Comparison of ENCODE assay signal across 1 cellular context in the genomic region with DNA sequence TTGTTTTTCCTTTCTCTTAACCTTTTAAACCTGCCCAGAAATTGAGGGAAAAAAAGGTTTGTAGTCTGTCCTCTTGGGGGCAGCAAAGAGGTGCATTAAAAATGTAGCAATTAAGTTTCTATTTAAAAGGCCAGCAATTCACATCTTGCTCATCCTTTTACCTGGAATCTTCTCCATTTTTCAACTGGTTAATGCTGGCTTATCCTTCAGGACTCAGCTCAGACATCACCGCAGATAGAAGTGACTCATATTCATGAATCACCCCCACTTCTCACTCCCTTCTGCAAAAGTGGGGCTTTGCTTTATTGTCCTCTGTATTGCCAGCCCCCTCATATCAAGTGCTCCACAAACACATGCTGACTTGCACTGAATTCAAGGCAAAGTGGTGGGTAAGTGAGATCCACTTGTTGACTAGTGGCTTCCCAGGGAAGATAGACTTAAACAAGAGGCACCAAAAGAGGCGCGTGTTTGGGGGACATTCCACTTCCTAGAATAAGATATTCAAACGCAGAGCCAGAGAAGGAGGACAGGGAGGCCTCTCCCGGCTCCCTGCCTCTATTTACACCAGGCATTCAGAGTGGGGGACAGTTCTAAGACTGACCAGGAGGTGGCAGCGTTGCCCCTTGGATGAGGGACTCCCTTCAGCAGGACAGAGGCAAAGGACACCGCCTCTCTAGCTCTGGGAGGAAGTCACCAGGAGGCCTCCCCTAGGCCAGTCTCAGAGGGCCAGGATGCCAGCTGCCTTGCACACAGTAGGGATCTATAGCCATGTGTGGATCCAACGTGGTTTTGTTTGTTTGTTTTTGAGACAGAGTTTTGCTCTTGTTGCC.
A peak's percentile ranks its signal among the peaks of the same experiment; 100 is the strongest.
TF ChIP-seq lines count a peak whose summit lies in the region.

No MANE protein-coding gene starts in this region.

TF ChIP-seq in IMR-90, 13 proteins besides CTCF, POLR2A, EP300 and RAD21:
- TF ChIP-seq RFX5 (IDR thresholded peaks at IDR 0.05; ENCODE audit: low read depth, low read length), result no peak
- no peak for TF ChIP-seq MAFK (IDR thresholded peaks at IDR 0.05; ENCODE audit: low read depth, low read length)
- TF ChIP-seq CEBPB (IDR thresholded peaks at IDR 0.05; ENCODE audit: low read depth, low read length), result no peak
- TF ChIP-seq MXI1 (IDR thresholded peaks at IDR 0.05; ENCODE audit: borderline replicate concordance, low read depth, low read length), result no peak
- TF ChIP-seq, protein P1, sequence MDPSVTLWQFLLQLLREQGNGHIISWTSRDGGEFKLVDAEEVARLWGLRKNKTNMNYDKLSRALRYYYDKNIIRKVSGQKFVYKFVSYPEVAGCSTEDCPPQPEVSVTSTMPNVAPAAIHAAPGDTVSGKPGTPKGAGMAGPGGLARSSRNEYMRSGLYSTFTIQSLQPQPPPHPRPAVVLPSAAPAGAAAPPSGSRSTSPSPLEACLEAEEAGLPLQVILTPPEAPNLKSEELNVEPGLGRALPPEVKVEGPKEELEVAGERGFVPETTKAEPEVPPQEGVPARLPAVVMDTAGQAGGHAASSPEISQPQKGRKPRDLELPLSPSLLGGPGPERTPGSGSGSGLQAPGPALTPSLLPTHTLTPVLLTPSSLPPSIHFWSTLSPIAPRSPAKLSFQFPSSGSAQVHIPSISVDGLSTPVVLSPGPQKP (IDR thresholded peaks at IDR 0.05; ENCODE audit: borderline replicate concordance, low read depth, low read length), result no peak
- TF ChIP-seq SMC3 (IDR thresholded peaks at IDR 0.05; ENCODE audit: low read depth, low read length), result peak; percentile 48
- TF ChIP-seq CHD1 (IDR thresholded peaks at IDR 0.05; ENCODE audit: low read depth, low read length), result no peak
TF ChIP-seq in IMR-90: peak in this region for 1.
